Comparison of ENCODE assay signal across 1 cellular context in genomic region chr11:65844231-65844872, GRCh38.
TF ChIP-seq lines count a peak whose summit lies in the region.

No MANE protein-coding gene starts in this region.

TF ChIP-seq in HepG2, 621 proteins besides CTCF, POLR2A, EP300 and RAD21 (continued from another document and continues in another):
- TF ChIP-seq MLX (CRISPR knock-in tag; IDR thresholded peaks at IDR 0.05), result no peak
- TF ChIP-seq ZIK1 (CRISPR knock-in tag; IDR thresholded peaks at IDR 0.05; ENCODE audit: borderline replicate concordance, low read depth), result no peak
- no peak for TF ChIP-seq ZNF83 (CRISPR knock-in tag; IDR thresholded peaks at IDR 0.05; ENCODE audit: borderline replicate concordance)
- no peak for TF ChIP-seq PAF1 (CRISPR knock-in tag; IDR thresholded peaks at IDR 0.05)
- TF ChIP-seq AKNA (CRISPR knock-in tag; IDR thresholded peaks at IDR 0.05; ENCODE audit: borderline replicate concordance), result no peak
- TF ChIP-seq ZNF746 (CRISPR knock-in tag; IDR thresholded peaks at IDR 0.05), result no peak
- TF ChIP-seq ZNF232 (CRISPR knock-in tag; IDR thresholded peaks at IDR 0.05; ENCODE audit: borderline replicate concordance), result no peak
- TF ChIP-seq TMF1 (CRISPR knock-in tag; IDR thresholded peaks at IDR 0.05; ENCODE audit: low read depth), result no peak
- no peak for TF ChIP-seq TBX3 (IDR thresholded peaks at IDR 0.05; ENCODE audit: borderline replicate concordance)
- no peak for TF ChIP-seq DZIP1 (CRISPR knock-in tag; IDR thresholded peaks at IDR 0.05)
- no peak for TF ChIP-seq REL (CRISPR knock-in tag; conservative IDR thresholded peaks at IDR 0.05)
- no peak for TF ChIP-seq HOMEZ (CRISPR knock-in tag; IDR thresholded peaks at IDR 0.05; ENCODE audit: low read depth)
- TF ChIP-seq IKZF4 (CRISPR knock-in tag; IDR thresholded peaks at IDR 0.05; ENCODE audit: borderline replicate concordance, low read depth, not compliant biosample characterization), result no peak
- no peak for TF ChIP-seq CEBPG (CRISPR knock-in tag; IDR thresholded peaks at IDR 0.05)
- TF ChIP-seq ZNF460 (CRISPR knock-in tag; IDR thresholded peaks at IDR 0.05; ENCODE audit: borderline replicate concordance), result peak; percentile 64; the same call in 1 of the 2 replicates
- no peak for TF ChIP-seq DDIT3 (CRISPR knock-in tag; IDR thresholded peaks at IDR 0.05)
- no peak for TF ChIP-seq KDM5B (CRISPR knock-in tag; IDR thresholded peaks at IDR 0.05; ENCODE audit: borderline replicate concordance)
- TF ChIP-seq ZFY (CRISPR knock-in tag; IDR thresholded peaks at IDR 0.05), result no peak
- no peak for TF ChIP-seq ZNF101 (CRISPR knock-in tag; IDR thresholded peaks at IDR 0.05; ENCODE audit: borderline replicate concordance, low read depth)
- peak; percentile 33; the same call in 1 of the 2 replicates for TF ChIP-seq CREM (IDR thresholded peaks at IDR 0.05)
- TF ChIP-seq CREM (CRISPR knock-in tag; IDR thresholded peaks at IDR 0.05), result no peak
- no peak for TF ChIP-seq HMG20A (CRISPR knock-in tag; IDR thresholded peaks at IDR 0.05; ENCODE audit: borderline replicate concordance)
- TF ChIP-seq ZC3H13 (CRISPR knock-in tag; IDR thresholded peaks at IDR 0.05), result no peak
- no peak for TF ChIP-seq ATF7 (IDR thresholded peaks at IDR 0.05)
- TF ChIP-seq ATF7 (CRISPR knock-in tag; IDR thresholded peaks at IDR 0.05), result no peak
- TF ChIP-seq ISX (CRISPR knock-in tag; conservative IDR thresholded peaks at IDR 0.05), result no peak
- no peak for TF ChIP-seq ZNF280D (CRISPR knock-in tag; IDR thresholded peaks at IDR 0.05)
- no peak for TF ChIP-seq CEBPB (IDR thresholded peaks at IDR 0.05; ENCODE audit: borderline replicate concordance, low read depth, low read length)
- no peak for TF ChIP-seq ZNF607 (CRISPR knock-in tag; IDR thresholded peaks at IDR 0.05; ENCODE audit: borderline replicate concordance)
- peak; percentile 38; the same call in 1 of the 2 replicates for TF ChIP-seq SP5 (CRISPR knock-in tag; IDR thresholded peaks at IDR 0.05; ENCODE audit: borderline replicate concordance, low read depth)
- TF ChIP-seq REPIN1 (CRISPR knock-in tag; IDR thresholded peaks at IDR 0.05; ENCODE audit: borderline replicate concordance, low read depth), result no peak
- TF ChIP-seq ZNF44 (CRISPR knock-in tag; IDR thresholded peaks at IDR 0.05), result no peak
- no peak for TF ChIP-seq UBTF (CRISPR knock-in tag; IDR thresholded peaks at IDR 0.05)
- no peak for TF ChIP-seq TP53 (CRISPR knock-in tag; conservative IDR thresholded peaks at IDR 0.05)
- TF ChIP-seq TAF15 (IDR thresholded peaks at IDR 0.05; ENCODE audit: low read depth, low read length, poor library complexity, severe bottlenecking), result no peak
- TF ChIP-seq NFE2L1 (CRISPR knock-in tag; IDR thresholded peaks at IDR 0.05; ENCODE audit: borderline replicate concordance), result no peak
- no peak for TF ChIP-seq CC2D1A (CRISPR knock-in tag; IDR thresholded peaks at IDR 0.05)
- TF ChIP-seq CBX1 (IDR thresholded peaks at IDR 0.05; ENCODE audit: low read depth), result no peak
- no peak for TF ChIP-seq PATZ1 (CRISPR knock-in tag; IDR thresholded peaks at IDR 0.05)
- no peak for TF ChIP-seq ZBTB4 (CRISPR knock-in tag; IDR thresholded peaks at IDR 0.05; ENCODE audit: borderline replicate concordance)
- TF ChIP-seq SP4 (CRISPR knock-in tag; IDR thresholded peaks at IDR 0.05), result no peak
- no peak for TF ChIP-seq HNRNPH1 (optimal IDR thresholded peaks at IDR 0.05; ENCODE audit: low read depth, low read length)
- TF ChIP-seq JUN (CRISPR knock-in tag; IDR thresholded peaks at IDR 0.05), result no peak
